33 cellular contexts compared by ENCODE assay signal in genomic region chr7:91465595-91466061, GRCh38.
DNase-seq lines count a peak whose midpoint lies in the region; ATAC-seq, FAIRE-seq and TF ChIP-seq lines count a peak whose summit lies in the region.
"Had no signal": no experiment of that assay in that cellular context is flagged by ENCODE, and none has a peak within 500 bp of the region (broad histone marks: within the 10 kb centered on the region; RNA-seq: fewer than 3 reads in every experiment).

No MANE protein-coding gene starts in this region.

- WGBS in mammary epithelial cell (ENCODE audit: low coverage, missing lambda C conversion rate) = 84% methylated on average over 2 of the region's 2 CpGs
- 65 to 76% methylated on average over 2 of the region's 2 CpGs for WGBS in pancreas, 2 donors

- dilution Hi-C loops in mammary epithelial cell (cut with HindIII; ENCODE audit: low sequenced_read_pairs) = no loop called here

- no peaks in the 10 kb centered on the region for H3K36me3 ChIP-seq in mammary epithelial cell (ENCODE audit: insufficient read depth, low read length)
- no peaks in the 10 kb centered on the region for H3K36me3 ChIP-seq in fibroblast of lung (ENCODE audit: control insufficient read depth, insufficient read depth, low read length)
- H3K36me3 ChIP-seq in osteoblast (ENCODE audit: insufficient read depth, low read length) = no peaks in the 10 kb centered on the region
- no peaks in the 10 kb centered on the region for H3K36me3 ChIP-seq in pancreas

- H3K27ac ChIP-seq in mammary epithelial cell (ENCODE audit: insufficient read depth, low read depth, low read length) (no peak overlapping the region), fibroblast of lung (ENCODE audit: insufficient read depth, low read length) (no peak overlapping the region), osteoblast (ENCODE audit: low read depth, low read length) (peak overlapping the region; percentile 56), pancreas (no peak overlapping the region)
- H3K27ac ChIP-seq: epithelial cell of prostate, HL-60, RWPE1 had no signal

- H3K9me3 ChIP-seq in mammary epithelial cell (replicated peaks; ENCODE audit: insufficient read depth, low read length) (no peaks in the 10 kb centered on the region), fibroblast of lung (ENCODE audit: control insufficient read depth, insufficient read depth, low read depth, low read length) (no peaks in the 10 kb centered on the region), osteoblast (ENCODE audit: low read depth, low read length) (no peaks in the 10 kb centered on the region), pancreas (no peaks in the 10 kb centered on the region)

- DNase-seq in MCF 10A (ENCODE audit: unreplicated experiment) = peak; percentile 33
- no peak for DNase-seq in mammary epithelial cell
- DNase-seq in fibroblast of lung (ENCODE audit: low read depth in 2 of 2) = peak; percentile 24 to 45
- DNase-seq in osteoblast (ENCODE audit: insufficient read length, low spot score, missing footprints) = peak; percentile 65
- DNase-seq in immature natural killer cell = no peak
- DNase-seq in T1000 (lab: John Stamatoyannopoulos, UW) = no peak
- DNase-seq in pancreas = no peak
- no peak for DNase-seq in retina
- DNase-seq: 8988T; activated CD8-positive, alpha-beta T cell treated with anti-CD3 and anti-CD28 coated beads for 36 hours; activated naive CD4-positive, alpha-beta T cell treated with anti-CD3 and anti-CD28 coated beads, Interleukin-2, amount 50 U/mL, for 16 hours; AML-193; amygdala; CD4-positive, alpha-beta T cell; cerebellar nuclear complex; effector CD4-positive, alpha-beta T cell; islet precursor cell; MV-4-11; natural killer cell; NCI-H1436 treated with DMSO at 0.1 percent for 48 hours; NCI-H446 treated with DMSO at 0.1 percent for 48 hours; occipital lobe; stimulated activated CD4-positive, alpha-beta T cell treated with anti-CD3 and anti-CD28 coated beads, Interleukin-12 subunit alpha, Interleukin-12 subunit beta, amount 100 ng/mL, for 4 hours; stimulated activated CD4-positive, alpha-beta T cell treated with anti-CD3 and anti-CD28 coated beads, Interleukin-4, amount 100 ng/mL, for 1 hour; T-helper 1 cell had no signal

- no peak for ATAC-seq in pancreas
- ATAC-seq: activated CD8-positive, alpha-beta T cell treated with anti-CD3 and anti-CD28 coated beads for 36 hours; activated T-helper 17 cell treated with anti-CD3 and anti-CD28 coated beads, Interleukin-2, amount 50 U/mL, for 72 hours; GM12878; natural killer cell had no signal

- H3K9me3 Mint-ChIP-seq in MCF 10A (ENCODE audit: unreplicated experiment) = no peaks in the 10 kb centered on the region
- peaks cover 4 to 26% (median 8%) of the 10 kb centered on the region in 6 donors for H3K9me3 Mint-ChIP-seq in immature natural killer cell

- TF ChIP-seq CTCF in MCF 10A (IDR thresholded peaks at IDR 0.05; ENCODE audit: unreplicated experiment) (no peak), mammary epithelial cell (conservative IDR thresholded peaks at IDR 0.05 in 1 of 2, IDR thresholded peaks at IDR 0.05 in 1 of 2; ENCODE audit: extremely low read depth in 1 of 2, insufficient read depth in 1 of 2, low read depth in 1 of 2, low read length in 2 of 2) (no peak), fibroblast of lung (conservative IDR thresholded peaks at IDR 0.05 in 1 of 2, IDR thresholded peaks at IDR 0.05 in 1 of 2; ENCODE audit: low read depth in 1 of 2, low read length in 2 of 2) (no peak), osteoblast (IDR thresholded peaks at IDR 0.05; ENCODE audit: extremely low read depth, low read depth, low read length) (no peak), pancreas (IDR thresholded peaks at IDR 0.05) (no peak)

- BruUV-seq in MCF 10A (replicated peaks; lab: Mats Ljungman, UMichigan) = no TSS peak
- BruUV-seq in mammary epithelial cell (replicated peaks; lab: Mats Ljungman, UMichigan) = no TSS peak

- FAIRE-seq in pancreas (lab: Jason Lieb, UNC) = no peak
- FAIRE-seq: frontal cortex, GM12878, H1, urothelium cell line had no signal

- CTCF ChIA-PET in MCF 10A (lab: Yijun Ruan, JAX) = interaction anchor here (0.6 kb wide), 1 partner anchor 581 kb away, joined by 3 read pairs; no protein-coding TSS in a partner anchor
- CTCF ChIA-PET in mammary epithelial cell (lab: Charles Lee; ENCODE audit: low non-redundant PET) = no interaction called here

- no peaks in the 10 kb centered on the region for H3K79me2 ChIP-seq in mammary epithelial cell (ENCODE audit: insufficient read depth, low read length)
- no peaks in the 10 kb centered on the region for H3K79me2 ChIP-seq in fibroblast of lung (ENCODE audit: control insufficient read depth, insufficient read depth, low read length)
- no peaks in the 10 kb centered on the region for H3K79me2 ChIP-seq in osteoblast (ENCODE audit: insufficient read depth, low read length)

- no peak overlapping the region for H3K9ac ChIP-seq in mammary epithelial cell (ENCODE audit: insufficient read depth, low read length)
- no peak overlapping the region for H3K9ac ChIP-seq in fibroblast of lung (ENCODE audit: insufficient read depth, low read length)

- H3K4me2 ChIP-seq in mammary epithelial cell (ENCODE audit: insufficient read depth, low read depth, low read length) (no peak overlapping the region), fibroblast of lung (ENCODE audit: extremely low read depth, insufficient read depth, low read length) (no peak overlapping the region), osteoblast (ENCODE audit: insufficient read depth, low read length) (peak overlapping the region; percentile 44)

- H3K27me3 ChIP-seq in mammary epithelial cell (ENCODE audit: insufficient read depth, low read length) = no peaks in the 10 kb centered on the region
- no peaks in the 10 kb centered on the region for H3K27me3 ChIP-seq in fibroblast of lung (ENCODE audit: control insufficient read depth, insufficient read depth, low read length)
- no peaks in the 10 kb centered on the region for H3K27me3 ChIP-seq in osteoblast (ENCODE audit: insufficient read depth, low read length)
- no peaks in the 10 kb centered on the region for H3K27me3 ChIP-seq in pancreas

- H3K4me1 Mint-ChIP-seq in MCF 10A (ENCODE audit: insufficient read depth, unreplicated experiment) (no peaks in the 10 kb centered on the region), immature natural killer cell (no peaks in the 10 kb centered on the region)
- H3K4me1 Mint-ChIP-seq: activated T-helper 17 cell treated with anti-CD3 and anti-CD28 coated beads, Interleukin-2, amount 50 U/mL, for 72 hours; natural killer cell had no signal

- no peak overlapping the region for H3K27ac Mint-ChIP-seq in MCF 10A (ENCODE audit: low read depth, unreplicated experiment)
- no peak overlapping the region for H3K27ac Mint-ChIP-seq in immature natural killer cell
- H3K27ac Mint-ChIP-seq: activated CD8-positive, alpha-beta T cell treated with anti-CD3 and anti-CD28 coated beads for 36 hours; activated T-helper 17 cell treated with anti-CD3 and anti-CD28 coated beads, Interleukin-2, amount 50 U/mL, for 72 hours; CD4-positive, alpha-beta T cell; natural killer cell had no signal

- H3K4me1 ChIP-seq in mammary epithelial cell (ENCODE audit: insufficient read depth, low read length) (no peaks in the 10 kb centered on the region), fibroblast of lung (ENCODE audit: control insufficient read depth, extremely low read depth, insufficient read depth, low read length) (no peaks in the 10 kb centered on the region), osteoblast (ENCODE audit: insufficient read depth, low read length) (peaks cover 22% of the 10 kb centered on the region), pancreas (no peaks in the 10 kb centered on the region)

- H3K4me3 ChIP-seq in mammary epithelial cell (replicated peaks in 1 of 3; ENCODE audit: insufficient read depth in 1 of 3, low read depth in 2 of 3, low read length in 3 of 3) = no peak overlapping the region
- H3K4me3 ChIP-seq in fibroblast of lung (replicated peaks in 1 of 4; ENCODE audit: control extremely low read depth in 1 of 4, insufficient read depth in 1 of 4, low read depth in 3 of 4, low read length in 4 of 4) = no peak overlapping the region
- H3K4me3 ChIP-seq in osteoblast (ENCODE audit: insufficient read depth, low read length) = no peak overlapping the region
- no peak overlapping the region for H3K4me3 ChIP-seq in pancreas
- H3K4me3 ChIP-seq: GM12878 had no signal

- H3K36me3 Mint-ChIP-seq in MCF 10A (ENCODE audit: insufficient read depth, unreplicated experiment) (no peaks in the 10 kb centered on the region), immature natural killer cell (no peaks in the 10 kb centered on the region)
- H3K36me3 Mint-ChIP-seq: natural killer cell had no signal

- in situ Hi-C loops in mammary epithelial cell (cut with MboI; ENCODE audit: low sequenced_read_pairs in 2 of 2) = no loop called here

- intact Hi-C loops in MCF 10A (cut with micrococcal nuclease) (no loop called here), mammary epithelial cell (cut with micrococcal nuclease) (no loop called here), pancreas (cut with DNase I) (loop anchor here in 1 of 3 donors (10.0 kb wide), 1 partner anchor 59 kb away; no protein-coding TSS in a partner anchor)

- H3K4me3 Mint-ChIP-seq in MCF 10A (ENCODE audit: unreplicated experiment) = no peak overlapping the region
- H3K4me3 Mint-ChIP-seq in immature natural killer cell = no peak overlapping the region
- H3K4me3 Mint-ChIP-seq: activated CD8-positive, alpha-beta T cell treated with anti-CD3 and anti-CD28 coated beads for 36 hours; activated T-helper 17 cell treated with anti-CD3 and anti-CD28 coated beads, Interleukin-2, amount 50 U/mL, for 72 hours; CD4-positive, alpha-beta T cell; natural killer cell had no signal

- H3K27me3 Mint-ChIP-seq in MCF 10A (ENCODE audit: insufficient read depth, unreplicated experiment) (no peaks in the 10 kb centered on the region), immature natural killer cell (ENCODE audit: low read depth in 3 of 3) (peaks cover 0 to 1% (median 0%) of the 10 kb centered on the region in 3 donors)
- H3K27me3 Mint-ChIP-seq: activated CD8-positive, alpha-beta T cell treated with anti-CD3 and anti-CD28 coated beads for 36 hours; activated T-helper 17 cell treated with anti-CD3 and anti-CD28 coated beads, Interleukin-2, amount 50 U/mL, for 72 hours; CD4-positive, alpha-beta T cell had no signal

- H4K20me1 ChIP-seq in mammary epithelial cell (ENCODE audit: insufficient read depth, low read length) (no peaks in the 10 kb centered on the region), fibroblast of lung (ENCODE audit: control insufficient read depth, extremely low read depth, insufficient read depth, low read length) (no peaks in the 10 kb centered on the region), osteoblast (ENCODE audit: insufficient read depth, low read length) (no peaks in the 10 kb centered on the region)

- POLR2A ChIA-PET in MCF 10A (lab: Yijun Ruan, JAX) = no interaction called here

- H2AFZ ChIP-seq in mammary epithelial cell (ENCODE audit: low read depth, low read length) (no peak overlapping the region), fibroblast of lung (ENCODE audit: low read length) (no peak overlapping the region), osteoblast (ENCODE audit: low read length) (no peak overlapping the region)

Comparison
In these comparisons a context has a peak if more than half of its experiments do, and no peak if none do; other contexts are left out.
1. DNase-seq: peak in MCF 10A (single experiment), fibroblast of lung (2 of 2) and osteoblast (single experiment); none in mammary epithelial cell (single experiment), immature natural killer cell (0 of 3), T1000 (single experiment), pancreas (0 of 6) and retina (single experiment).